In genomic region chr12:111773801-111774551, GRCh38 we compare ENCODE assay signal across 8 cellular contexts. TPM values are rescaled to one million over a fixed set of nuclear protein-coding genes. Genes with fewer than 3 reads are reported as not detected.
DNase-seq lines count a peak whose midpoint lies in the region; ATAC-seq and TF ChIP-seq lines count a peak whose summit lies in the region.

No MANE protein-coding gene starts in this region.

- peak overlapping the region; percentile 13; the same call in 1 of the 2 replicates for H4K91ac ChIP-seq in IMR-90 (ENCODE audit: insufficient read depth, low read depth, low read length)

- CTCF ChIA-PET in IMR-90 (lab: Yijun Ruan, JAX): interaction anchor here (0.6 kb wide), 2 partner anchors 40 to 1833 kb away, joined by 3 read pairs; no protein-coding TSS in a partner anchor
- CTCF ChIA-PET in CD4-positive, alpha-beta memory T cell (lab: Charles Lee; ENCODE audit: partially characterized antibody): no interaction called here

- no peak overlapping the region for H2AK9ac ChIP-seq in IMR-90 (replicated peaks; ENCODE audit: low read depth, low read length, poor library complexity)

- H4K8ac ChIP-seq in IMR-90 (ENCODE audit: low read depth in 2 of 2, low read length in 2 of 2): peak overlapping the region in 1 of 2 experiments; percentile 46; a peak in 1 of 4 replicates

- TF ChIP-seq POLR2A in IMR-90 (IDR thresholded peaks at IDR 0.05; ENCODE audit: low read depth, low read length): no peak

- no peak overlapping the region for H3K14ac ChIP-seq in IMR-90 (replicated peaks; ENCODE audit: low read depth, low read length)

- TF ChIP-seq RAD21 in IMR-90 (IDR thresholded peaks at IDR 0.05; ENCODE audit: low read length): no peak

- WGBS in IMR-90 (ENCODE audit: extremely low coverage in 2 of 2, insufficient read length in 1 of 2), 2 experiments: 1% methylated on average over 9 of the region's 17 CpGs; no CpG with 5 or more reads in 1 of the 2 experiments
- WGBS in aorta, 2 donors: 25 to 28% methylated on average over 17 of the region's 17 CpGs

- H3K9me1 ChIP-seq in IMR-90 (ENCODE audit: insufficient read depth, low read length): peaks cover 28% of the 10 kb centered on the region

- peak overlapping the region; percentile 17 for H2AK5ac ChIP-seq in IMR-90 (ENCODE audit: low read depth, low read length)

- H3K9ac ChIP-seq in IMR-90 (ENCODE audit: low read depth, low read length): peak overlapping the region; percentile 2; the same call in 1 of the 2 replicates

- peak overlapping the region; percentile 6; the same call in 1 of the 2 replicates for H3K23ac ChIP-seq in IMR-90 (ENCODE audit: low read depth, low read length)

- DNase-seq in GM03348 (ENCODE audit: low spot score) (peak; percentile 77), IMR-90 (peak; percentile 97), cardiac fibroblast (ENCODE audit: low read depth in 2 of 2) (peak; percentile 53 to 91), memory B cell (ENCODE audit: low spot score in 2 of 2) (peak in 1 of 2 donors; percentile 18), aorta (peak; percentile 83 to 84), NCI-H2081 (lab: John Stamatoyannopoulos, UW) (no peak)
- no peak for DNase-seq in activated CD8-positive, alpha-beta memory T cell treated with anti-CD3 and anti-CD28 coated beads, Interleukin-2, amount 50 U/mL, for 4 hours
- no peak for DNase-seq in CD4-positive, alpha-beta memory T cell

- H3K27ac ChIP-seq in IMR-90 (ENCODE audit: insufficient read depth, low read length) (peak overlapping the region; percentile 84), aorta (ENCODE audit: low read depth in 1 of 2, low read length in 2 of 2) (peak overlapping the region; percentile 7 to 43)
- no peak overlapping the region for H3K27ac ChIP-seq in CD4-positive, alpha-beta memory T cell (ENCODE audit: low read depth, low read length)

- BruUV-seq in IMR-90 (replicated peaks; lab: Mats Ljungman, UMichigan): no TSS peak

- peak overlapping the region; percentile 61; the same call in 2 of the 3 replicates for H2BK15ac ChIP-seq in IMR-90 (ENCODE audit: low read depth, low read length)

- H3K4ac ChIP-seq in IMR-90 (ENCODE audit: low read depth, low read length): peak overlapping the region; percentile 37

- in situ Hi-C loops in IMR-90 (cut with MboI; ENCODE audit: low sequenced_read_pairs): no loop called here

- H3K27me3 ChIP-seq in IMR-90 (ENCODE audit: control insufficient read depth, insufficient read depth, low read length) (no peaks in the 10 kb centered on the region), aorta (ENCODE audit: control insufficient read depth in 1 of 2, insufficient read depth in 2 of 2, low read length in 1 of 2) (no peaks in the 10 kb centered on the region)
- H3K27me3 ChIP-seq in CD4-positive, alpha-beta memory T cell (ENCODE audit: insufficient read depth, low read length): no peaks in the 10 kb centered on the region

- H4K20me1 ChIP-seq in IMR-90 (ENCODE audit: insufficient read depth, low read length): peaks cover 44% of the 10 kb centered on the region; the same call in 1 of the 2 replicates

- peak overlapping the region; percentile 33 for H2BK5ac ChIP-seq in IMR-90 (ENCODE audit: low read depth, low read length, poor library complexity, severe bottlenecking)

- ATAC-seq in IMR-90 (ENCODE audit: low read depth): peak; percentile 68
- ATAC-seq in memory B cell (ENCODE audit: low read depth): peak; percentile 61
- peak; percentile 72 for ATAC-seq in aorta (ENCODE audit: low FRiP score)

- no peak overlapping the region for H4K5ac ChIP-seq in IMR-90 (ENCODE audit: low read depth, low read length)

- H2AFZ ChIP-seq in IMR-90 (replicated peaks; ENCODE audit: low read length, poor library complexity): peak overlapping the region; percentile 67

- peaks cover 8 to 54% of the 10 kb centered on the region in 2 experiments for H3K79me1 ChIP-seq in IMR-90 (ENCODE audit: low read depth in 1 of 2, low read length in 2 of 2)

- peak overlapping the region; percentile 69 for H3K4me2 ChIP-seq in IMR-90 (ENCODE audit: low read depth, low read length)

- H3K36me3 ChIP-seq in IMR-90 (ENCODE audit: control insufficient read depth, insufficient read depth, low read length) (peaks cover 12% of the 10 kb centered on the region; the same call in 1 of the 2 replicates), aorta (ENCODE audit: control insufficient read depth in 1 of 2, insufficient read depth in 2 of 2, low read length in 1 of 2) (no peaks in the 10 kb centered on the region)
- no peaks in the 10 kb centered on the region for H3K36me3 ChIP-seq in CD4-positive, alpha-beta memory T cell (ENCODE audit: insufficient read depth, low read length)

- H3K4me1 ChIP-seq in IMR-90 (ENCODE audit: control insufficient read depth, insufficient read depth, low read length) (peaks cover 26% of the 10 kb centered on the region), aorta (ENCODE audit: control insufficient read depth in 1 of 2, insufficient read depth in 2 of 2, low read length in 2 of 2) (peaks cover 0 to 5% of the 10 kb centered on the region in 2 donors)
- H3K4me1 ChIP-seq in CD4-positive, alpha-beta memory T cell (ENCODE audit: insufficient read depth, low read length): peaks cover 4% of the 10 kb centered on the region

- H3K36me3 Mint-ChIP-seq in memory B cell: no peaks in the 10 kb centered on the region
- H3K36me3 Mint-ChIP-seq in CD4-positive, alpha-beta memory T cell: no peaks in the 10 kb centered on the region

- H2BK20ac ChIP-seq in IMR-90 (ENCODE audit: low read depth, low read length): 0 out of 2 replicates have a peak overlapping the region, but pooled peaks have one; percentile 4

- H3K4me3 ChIP-seq in IMR-90 (ENCODE audit: insufficient read depth, low read depth, low read length) (0 out of 2 replicates have a peak overlapping the region, but pooled peaks have one; percentile 5), cardiac fibroblast (replicated peaks in 1 of 2; ENCODE audit: low read depth in 2 of 2, low read length in 2 of 2) (no peak overlapping the region), aorta (ENCODE audit: low read length in 2 of 2) (no peak overlapping the region)
- no peak overlapping the region for H3K4me3 ChIP-seq in CD4-positive, alpha-beta memory T cell (ENCODE audit: low read length in 2 of 2)

- H2BK120ac ChIP-seq in IMR-90 (ENCODE audit: low read depth, low read length): peak overlapping the region; percentile 36

- no peaks in the 10 kb centered on the region for H3K9me3 ChIP-seq in IMR-90 (ENCODE audit: control insufficient read depth, insufficient read depth, low read length)
- H3K9me3 ChIP-seq in aorta (ENCODE audit: control insufficient read depth, low read length): no peaks in the 10 kb centered on the region
- no peaks in the 10 kb centered on the region for H3K9me3 ChIP-seq in CD4-positive, alpha-beta memory T cell (ENCODE audit: control insufficient read depth in 1 of 2, low read length in 2 of 2)

- intact Hi-C loops in IMR-90 (cut with micrococcal nuclease): no loop called here
- intact Hi-C loops in aorta (cut with DNase I): no loop called here
- intact Hi-C loops in CD4-positive, alpha-beta memory T cell (cut with micrococcal nuclease): no loop called here

- peak overlapping the region; percentile 1; the same call in 1 of the 2 replicates for H3K18ac ChIP-seq in IMR-90 (ENCODE audit: low read depth, low read length)

- TF ChIP-seq CTCF in IMR-90 (conservative IDR thresholded peaks at IDR 0.05; ENCODE audit: low read depth, low read length) (no peak), cardiac fibroblast (IDR thresholded peaks at IDR 0.05; ENCODE audit: low read depth, low read length) (no peak)

- no peak overlapping the region for H3K56ac ChIP-seq in IMR-90 (ENCODE audit: extremely low read depth, insufficient read depth, low read length)

- peaks cover 19% of the 10 kb centered on the region for H3K4me1 Mint-ChIP-seq in memory B cell
- peaks cover 0 to 4% (median 1%) of the 10 kb centered on the region in 4 donors for H3K4me1 Mint-ChIP-seq in CD4-positive, alpha-beta memory T cell

- POLR2A ChIA-PET in IMR-90 (lab: Charles Lee; ENCODE audit: unreplicated experiment): no interaction called here
- POLR2A ChIA-PET in CD4-positive, alpha-beta memory T cell (lab: Charles Lee; ENCODE audit: partially characterized antibody): no interaction called here

- H3K9me3 Mint-ChIP-seq in memory B cell: no peaks in the 10 kb centered on the region
- H3K9me3 Mint-ChIP-seq in CD4-positive, alpha-beta memory T cell: no peaks in the 10 kb centered on the region

- no peaks in the 10 kb centered on the region for H3K27me3 Mint-ChIP-seq in memory B cell
- H3K27me3 Mint-ChIP-seq in CD4-positive, alpha-beta memory T cell: peaks cover 6 to 21% of the 10 kb centered on the region in 2 donors

- dilution Hi-C loops in IMR-90 (cut with HindIII; ENCODE audit: low sequenced_read_pairs, unreplicated experiment): no loop called here

- no peak overlapping the region for H3K4me3 Mint-ChIP-seq in memory B cell
- no peak overlapping the region for H3K4me3 Mint-ChIP-seq in CD4-positive, alpha-beta memory T cell

- H3K27ac Mint-ChIP-seq in memory B cell: peak overlapping the region; percentile 45
- H3K27ac Mint-ChIP-seq in CD4-positive, alpha-beta memory T cell: no peak overlapping the region

TF ChIP-seq in IMR-90, 13 proteins besides CTCF, POLR2A, EP300 and RAD21 (continues in another document):
- TF ChIP-seq NFE2L2 (IDR thresholded peaks at IDR 0.05; ENCODE audit: low read depth, low read length) (no peak), FOS (IDR thresholded peaks at IDR 0.05; ENCODE audit: low read depth, low read length) (peak; percentile 20; the same call in 1 of the 2 replicates), BHLHE40 (IDR thresholded peaks at IDR 0.05; ENCODE audit: low read depth, low read length) (peak; percentile 95), MAFK (IDR thresholded peaks at IDR 0.05; ENCODE audit: low read depth, low read length) (peak; percentile 7; the same call in 1 of the 2 replicates), USF2 (IDR thresholded peaks at IDR 0.05; ENCODE audit: low read depth, low read length) (0 out of 2 replicates have a peak, but pooled peaks have one; percentile 17), CEBPB (IDR thresholded peaks at IDR 0.05; ENCODE audit: low read depth, low read length) (peak; percentile 81), MAZ (IDR thresholded peaks at IDR 0.05; ENCODE audit: borderline replicate concordance, low read depth, low read length) (no peak)

RNA-seq across cellular contexts. Expression of gene ALDH2, which starts 7.2 kb away (rescaled TPM):
- total RNA-seq in IMR-90 (2012; rRNA removed): 12.5 and 16.0 TPM in 2 replicates
- 35.0 and 41.2 TPM in 2 replicates for polyA plus RNA-seq in IMR-90 (2012; rRNA removed)
- polyA plus RNA-seq in IMR-90 (2012; cell fraction: cytosol; rRNA removed): 37.5 and 51.0 TPM in 2 replicates
- polyA plus RNA-seq in IMR-90 (2012; cell fraction: nucleus; rRNA removed; ENCODE audit: low replicate concordance): 30.0 and 30.5 TPM in 2 replicates
- 100 to 1,000 TPM; 114 to 134 TPM for total RNA-seq in aorta
- 100 to 1,000 TPM in 1 of 2 donors, 10 to 100 TPM in 1; 91.2 to 135 TPM for polyA plus RNA-seq in aorta
- 1 to 10 TPM; 3.0 to 3.1 TPM for total RNA-seq in CD4-positive, alpha-beta memory T cell
- under 1 TPM; 0.47 to 0.53 TPM for polyA plus RNA-seq in CD4-positive, alpha-beta memory T cell

Comparison
In these comparisons a context has a peak if more than half of its experiments do, and no peak if none do; other contexts are left out.
1. DNase-seq: peak in GM03348 (single experiment), IMR-90 (single experiment), cardiac fibroblast (2 of 2) and aorta (2 of 2); none in activated CD8-positive, alpha-beta memory T cell treated with anti-CD3 and anti-CD28 coated beads, Interleukin-2, amount 50 U/mL, for 4 hours (single experiment), NCI-H2081 (0 of 2) and CD4-positive, alpha-beta memory T cell (0 of 5).
2. Peak in every context shown above with its lines, with median percentiles within 50 percentile points of each other: ATAC-seq.